Comparison of ENCODE assay signal across 23 cellular contexts in the genomic region with DNA sequence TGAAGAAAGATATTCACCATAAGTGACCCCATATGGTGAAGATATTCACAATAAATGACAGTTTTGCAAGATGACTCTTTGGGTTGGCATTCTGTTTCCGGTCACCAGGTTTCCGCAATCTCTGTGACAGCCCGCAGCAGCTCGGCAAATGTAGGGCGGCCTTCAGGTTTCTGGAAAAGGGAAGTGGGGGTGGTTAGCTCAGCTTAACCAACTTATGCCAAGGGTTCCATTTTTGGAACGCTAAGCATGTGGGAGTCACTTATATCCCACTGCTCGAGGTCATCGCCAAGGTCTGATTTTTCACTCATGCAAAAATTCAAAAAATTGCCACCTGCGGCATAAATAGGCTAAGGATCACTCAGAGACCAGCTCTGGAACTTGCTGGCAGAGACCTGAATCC.
"Had no signal": no experiment of that assay in that cellular context is flagged by ENCODE, and none has a peak within 500 bp of the region (broad histone marks: within the 10 kb centered on the region; RNA-seq: fewer than 3 reads in every experiment).

No MANE protein-coding gene starts in this region.

- ATAC-seq: effector memory CD8-positive, alpha-beta T cell; left colon; left ventricle myocardium superior; lower lobe of right lung; psoas muscle; right cardiac atrium; stimulated activated effector memory CD8-positive, alpha-beta T cell treated with anti-CD3 and anti-CD28 coated beads, Interleukin-12 subunit alpha, Interleukin-12 subunit beta, amount 100 ng/mL, for 72 hours had no signal

- DNase-seq: cortex of kidney; effector memory CD8-positive, alpha-beta T cell; hypothalamus; immature natural killer cell; islet precursor cell; kidney glomerular epithelial cell; left colon; left ventricle myocardium superior; lower lobe of right lung; naive B cell; nephron progenitor cell; nucleus accumbens; ovary; posterior cingulate gyrus; psoas muscle; right cardiac atrium; sigmoid colon; stimulated activated CD4-positive, alpha-beta T cell treated with anti-CD3 and anti-CD28 coated beads, Interleukin-2, amount 100 ng/mL, for 24 hours; stimulated activated CD4-positive, alpha-beta T cell treated with anti-CD3 and anti-CD28 coated beads, Interleukin-4, amount 100 ng/mL, for 24 hours; stimulated activated naive CD4-positive, alpha-beta T cell treated with Interleukin-2 at 50 U/mL for 16 hours; stomach; thyroid gland had no signal
